Comparison of ENCODE assay signal across 1 cellular context in genomic region chr6:14502551-14502950, GRCh38.
TF ChIP-seq lines count a peak whose summit lies in the region.

No MANE protein-coding gene starts in this region.

TF ChIP-seq in K562, 482 proteins besides CTCF, POLR2A, EP300 and RAD21 (continued from another document):
- TF ChIP-seq ZBTB12 (CRISPR knock-in tag; IDR thresholded peaks at IDR 0.05): no peak
- TF ChIP-seq SREBF1 (IDR thresholded peaks at IDR 0.05; ENCODE audit: borderline replicate concordance, low read depth, low read length): no peak
TF ChIP-seq in K562: peak in this region for 25.
